In genomic region chr11:113532697-113533424, GRCh38 we compare ENCODE assay signal across 8 cellular contexts. TPM values are rescaled to one million over a fixed set of nuclear protein-coding genes. Genes with fewer than 3 reads are reported as not detected.
DNase-seq lines count a peak whose midpoint lies in the region; ATAC-seq and TF ChIP-seq lines count a peak whose summit lies in the region.

No MANE protein-coding gene starts in this region.

- H3K4me1 ChIP-seq in CD8-positive, alpha-beta memory T cell (ENCODE audit: insufficient read depth, low read length) = no peaks in the 10 kb centered on the region
- H3K4me1 ChIP-seq in endodermal cell (ENCODE audit: control insufficient read depth, insufficient read depth, low read length) = no peaks in the 10 kb centered on the region

- no peak overlapping the region for H3K4me3 Mint-ChIP-seq in CD8-positive, alpha-beta memory T cell
- H3K4me3 Mint-ChIP-seq in activated CD8-positive, alpha-beta T cell treated with anti-CD3 and anti-CD28 coated beads, Interleukin-2, amount 10 ng/mL, durations not matched to agents 7 days and 5 days = no peak overlapping the region
- H3K4me3 Mint-ChIP-seq in endodermal cell = no peak overlapping the region

- CTCF ChIA-PET in CD8-positive, alpha-beta memory T cell (lab: Charles Lee) = interaction anchor here (0.7 to 3.4 kb wide), 3 partner anchors 159 to 227 kb away, joined by 3 to 23 read pairs (median 3); no protein-coding TSS in a partner anchor
- CTCF ChIA-PET in activated CD8-positive, alpha-beta T cell treated with anti-CD3 and anti-CD28 coated beads, Interleukin-2, amount 10 ng/mL, durations not matched to agents 7 days and 5 days (lab: Charles Lee) = interaction anchor here (1.0 to 3.5 kb wide), 2 partner anchors 228 to 232 kb away, joined by 3 to 27 read pairs; no protein-coding TSS in a partner anchor

- no peaks in the 10 kb centered on the region for H3K4me1 Mint-ChIP-seq in CD8-positive, alpha-beta memory T cell
- no peaks in the 10 kb centered on the region for H3K4me1 Mint-ChIP-seq in activated CD8-positive, alpha-beta T cell treated with anti-CD3 and anti-CD28 coated beads, Interleukin-2, amount 10 ng/mL, durations not matched to agents 7 days and 5 days (ENCODE audit: low read depth)
- H3K4me1 Mint-ChIP-seq in endodermal cell = peaks cover 14% of the 10 kb centered on the region

- 9 to 22% methylated on average over 4 to 8 of the region's 9 CpGs for WGBS in endodermal cell (ENCODE audit: insufficient coverage in 1 of 2, insufficient read length in 1 of 2), 2 experiments

- peaks cover 9 to 44% of the 10 kb centered on the region in 2 donors for H3K27me3 Mint-ChIP-seq in CD8-positive, alpha-beta memory T cell
- H3K27me3 Mint-ChIP-seq in activated CD8-positive, alpha-beta T cell treated with anti-CD3 and anti-CD28 coated beads, Interleukin-2, amount 10 ng/mL, durations not matched to agents 7 days and 5 days (ENCODE audit: low read depth) = peaks cover 16% of the 10 kb centered on the region
- peaks cover 25% of the 10 kb centered on the region for H3K27me3 Mint-ChIP-seq in endodermal cell (ENCODE audit: insufficient read depth)

- peak; percentile 57 for ATAC-seq in HG02981 (IDR thresholded peaks at IDR 0.05; ENCODE audit: unreplicated experiment)
- ATAC-seq in activated CD8-positive, alpha-beta T cell treated with anti-CD3 and anti-CD28 coated beads, Interleukin-2, amount 10 ng/mL, durations not matched to agents 7 days and 5 days = peak; percentile 49
- no peak for ATAC-seq in HG03159 (IDR thresholded peaks at IDR 0.05; ENCODE audit: unreplicated experiment)

- H3K4me3 ChIP-seq in CD8-positive, alpha-beta memory T cell (ENCODE audit: low read length) = no peak overlapping the region
- H3K4me3 ChIP-seq in endodermal cell (ENCODE audit: low read length) = no peak overlapping the region

- POLR2A ChIA-PET in CD8-positive, alpha-beta memory T cell (lab: Charles Lee) = no interaction called here
- POLR2A ChIA-PET in activated CD8-positive, alpha-beta T cell treated with anti-CD3 and anti-CD28 coated beads, Interleukin-2, amount 10 ng/mL, durations not matched to agents 7 days and 5 days (lab: Charles Lee) = no interaction called here

- peak; percentile 97 for TF ChIP-seq CTCF in endodermal cell (conservative IDR thresholded peaks at IDR 0.05)

- no peaks in the 10 kb centered on the region for H3K9me3 Mint-ChIP-seq in CD8-positive, alpha-beta memory T cell
- H3K9me3 Mint-ChIP-seq in activated CD8-positive, alpha-beta T cell treated with anti-CD3 and anti-CD28 coated beads, Interleukin-2, amount 10 ng/mL, durations not matched to agents 7 days and 5 days (ENCODE audit: insufficient read depth) = no peaks in the 10 kb centered on the region
- no peaks in the 10 kb centered on the region for H3K9me3 Mint-ChIP-seq in endodermal cell

- H3K9ac ChIP-seq in endodermal cell (ENCODE audit: extremely low read depth, low read length, poor library complexity, severe bottlenecking) = no peak overlapping the region

- no peaks in the 10 kb centered on the region for H3K27me3 ChIP-seq in CD8-positive, alpha-beta memory T cell (ENCODE audit: insufficient read depth, low read length, poor library complexity, severe bottlenecking)
- no peaks in the 10 kb centered on the region for H3K27me3 ChIP-seq in endodermal cell (ENCODE audit: control insufficient read depth, insufficient read depth, low read length, poor library complexity, severe bottlenecking)

- no peaks in the 10 kb centered on the region for H3K36me3 Mint-ChIP-seq in CD8-positive, alpha-beta memory T cell
- no peaks in the 10 kb centered on the region for H3K36me3 Mint-ChIP-seq in activated CD8-positive, alpha-beta T cell treated with anti-CD3 and anti-CD28 coated beads, Interleukin-2, amount 10 ng/mL, durations not matched to agents 7 days and 5 days (ENCODE audit: low read depth)
- H3K36me3 Mint-ChIP-seq in endodermal cell (ENCODE audit: low read depth) = no peaks in the 10 kb centered on the region

- H3K9me3 ChIP-seq in CD8-positive, alpha-beta memory T cell (ENCODE audit: low read length) = no peaks in the 10 kb centered on the region
- no peaks in the 10 kb centered on the region for H3K9me3 ChIP-seq in endodermal cell (ENCODE audit: control insufficient read depth, low read length)

- peak; percentile 16 to 64 (median 24) for DNase-seq in CD8-positive, alpha-beta memory T cell
- DNase-seq in NCI-H774 (lab: John Stamatoyannopoulos, UW) (peak; percentile 70), endodermal cell (peak; percentile 91), middle frontal gyrus (ENCODE audit: extremely low spot score, low spot score) (peak; percentile 61)
- DNase-seq in activated CD8-positive, alpha-beta T cell treated with anti-CD3 and anti-CD28 coated beads, Interleukin-2, amount 10 ng/mL, durations not matched to agents 7 days and 5 days = peak; percentile 65
- peak; percentile 24 for DNase-seq in stimulated activated CD8-positive, alpha-beta memory T cell treated with anti-CD3 and anti-CD28 coated beads, Interleukin-4, amount 100 ng/mL, for 24 hours (ENCODE audit: low read depth)

- H3K36me3 ChIP-seq in CD8-positive, alpha-beta memory T cell (ENCODE audit: insufficient read depth, low read length) = no peaks in the 10 kb centered on the region
- H3K36me3 ChIP-seq in endodermal cell (ENCODE audit: control insufficient read depth, insufficient read depth, low read length) = no peaks in the 10 kb centered on the region

- H3K27ac ChIP-seq in CD8-positive, alpha-beta memory T cell (ENCODE audit: low read depth, low read length) = no peak overlapping the region
- H3K27ac ChIP-seq in endodermal cell (ENCODE audit: low read depth, low read length) = no peak overlapping the region

- H3K27ac Mint-ChIP-seq in CD8-positive, alpha-beta memory T cell = no peak overlapping the region
- H3K27ac Mint-ChIP-seq in activated CD8-positive, alpha-beta T cell treated with anti-CD3 and anti-CD28 coated beads, Interleukin-2, amount 10 ng/mL, durations not matched to agents 7 days and 5 days = no peak overlapping the region
- no peak overlapping the region for H3K27ac Mint-ChIP-seq in endodermal cell

RNA-seq across cellular contexts. Expression of gene DRD2, which starts 57.7 kb away (rescaled TPM):
- total RNA-seq in CD8-positive, alpha-beta memory T cell = not detected
- not detected for polyA plus RNA-seq in CD8-positive, alpha-beta memory T cell
- total RNA-seq in activated CD8-positive, alpha-beta T cell treated with anti-CD3 and anti-CD28 coated beads, Interleukin-2, amount 10 ng/mL, durations not matched to agents 7 days and 5 days = not detected
- total RNA-seq in endodermal cell = 1 to 10 TPM in 1 of 2 donors, under 1 TPM in 1; 0.35 to 2.1 TPM
- 2.6 TPM for polyA plus RNA-seq in endodermal cell (2013, experiment 1 of 2)
- polyA plus RNA-seq in endodermal cell (2013, experiment 2 of 2) = 4.1 TPM

Comparison
In these comparisons a context has a peak if more than half of its experiments do, and no peak if none do; other contexts are left out.
1. DNase-seq: peak in every context shown above with its lines; median percentile 91 in endodermal cell; 70 in NCI-H774; 65 in activated CD8-positive, alpha-beta T cell treated with anti-CD3 and anti-CD28 coated beads, Interleukin-2, amount 10 ng/mL, durations not matched to agents 7 days and 5 days; 61 in middle frontal gyrus; 24 in CD8-positive, alpha-beta memory T cell; 24 in stimulated activated CD8-positive, alpha-beta memory T cell treated with anti-CD3 and anti-CD28 coated beads, Interleukin-4, amount 100 ng/mL, for 24 hours.